Comparison of ENCODE assay signal across 1 cellular context in the genomic region with DNA sequence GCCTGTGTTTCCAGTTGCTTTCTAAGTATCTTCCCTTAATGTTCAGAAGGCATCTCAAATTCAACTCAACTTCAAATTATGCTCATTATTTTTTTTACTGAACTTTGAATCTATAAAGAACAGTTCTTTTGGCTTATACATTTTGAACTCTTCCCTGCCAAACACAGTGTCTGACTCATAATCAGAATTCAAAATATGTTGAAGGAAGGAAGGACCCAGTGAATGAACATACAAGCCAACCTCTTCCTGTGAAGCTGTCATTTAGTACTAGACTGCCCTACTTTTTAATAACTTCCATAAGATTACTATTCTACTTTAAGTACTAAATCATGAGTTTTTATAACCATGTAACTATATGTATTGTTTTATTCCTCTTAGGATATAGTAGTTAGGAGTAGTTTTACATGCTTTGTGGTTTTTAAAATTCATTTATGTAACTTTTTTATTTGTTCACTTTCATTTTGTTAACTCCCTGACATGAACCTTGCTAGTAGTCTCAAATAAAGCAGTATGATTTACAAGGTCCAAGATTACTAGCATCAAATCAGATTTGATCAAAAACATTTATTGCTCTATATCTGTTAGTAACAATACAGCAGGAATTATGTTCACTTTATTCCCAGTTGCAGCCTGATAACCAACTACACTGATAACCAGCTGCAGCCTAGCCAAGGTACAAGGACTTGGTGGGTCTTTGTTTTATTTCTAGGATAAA.
TF ChIP-seq lines count a peak whose summit lies in the region.

No MANE protein-coding gene starts in this region.

TF ChIP-seq in endothelial cell of umbilical vein, 7 proteins besides CTCF, POLR2A, EP300 and RAD21:
- TF ChIP-seq, protein P1, sequence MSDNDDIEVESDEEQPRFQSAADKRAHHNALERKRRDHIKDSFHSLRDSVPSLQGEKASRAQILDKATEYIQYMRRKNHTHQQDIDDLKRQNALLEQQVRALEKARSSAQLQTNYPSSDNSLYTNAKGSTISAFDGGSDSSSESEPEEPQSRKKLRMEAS (IDR thresholded peaks at IDR 0.05; ENCODE audit: insufficient read depth, insufficient read length): no peak
- TF ChIP-seq FOS (IDR thresholded peaks at IDR 0.05; ENCODE audit: borderline replicate concordance, insufficient read depth, low read length) (peak; percentile 59), GATA2 (IDR thresholded peaks at IDR 0.05; ENCODE audit: insufficient read depth, insufficient read length, low read depth, low read length) (no peak)
